In the genomic region with DNA sequence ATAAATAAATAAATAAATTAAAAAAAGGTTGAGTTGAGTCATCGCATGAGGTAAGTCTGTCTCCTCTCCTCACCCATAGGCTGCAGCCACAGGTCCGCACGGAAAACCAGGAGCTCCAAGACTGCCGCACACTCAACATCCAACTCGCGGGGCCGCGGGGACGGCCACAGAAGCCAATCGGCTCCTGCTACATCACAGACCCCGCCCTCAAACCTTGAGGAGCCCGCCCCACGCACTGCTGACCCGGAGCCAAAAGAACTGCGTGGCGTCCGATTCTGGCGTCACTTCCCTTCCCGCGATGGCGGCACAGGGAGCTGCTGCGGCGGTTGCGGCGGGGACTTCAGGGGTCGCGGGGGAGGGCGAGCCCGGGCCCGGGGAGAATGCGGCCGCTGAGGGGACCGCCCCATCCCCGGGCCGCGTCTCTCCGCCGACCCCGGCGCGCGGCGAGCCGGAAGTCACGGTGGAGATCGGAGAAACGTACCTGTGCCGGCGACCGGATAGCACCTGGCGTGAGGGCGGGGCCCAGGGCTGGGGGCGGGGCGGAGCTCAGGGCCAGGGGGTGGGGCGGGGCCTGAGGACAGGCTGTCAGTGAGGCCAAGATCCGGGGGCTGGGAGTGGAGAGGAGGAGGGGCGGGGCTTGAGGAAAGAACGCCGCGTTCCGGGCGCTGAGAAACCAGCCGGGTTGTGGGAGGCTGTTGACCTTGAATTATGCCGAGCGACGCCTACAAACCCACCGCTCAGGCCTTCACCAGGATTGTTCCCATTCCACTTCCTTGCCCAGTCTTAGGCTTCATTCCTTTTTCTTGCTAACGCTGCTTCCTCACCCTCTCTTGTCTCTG, we compare ENCODE assay signal across 8 cellular contexts. TPM values are rescaled to one million over a fixed set of nuclear protein-coding genes. Genes with fewer than 3 reads are reported as not detected.
DNase-seq lines count a peak whose midpoint lies in the region; ATAC-seq and TF ChIP-seq lines count a peak whose summit lies in the region.

A gene (plus strand): TSS at position 281 of the 839 bp plus-strand sequence. CDS start 18 bp downstream, at position 299.

- DNase-seq in AG20443 (ENCODE audit: low spot score) (peak; percentile 96), NCI-H510A (lab: John Stamatoyannopoulos, UW) (peak; percentile 99), cerebellum (ENCODE audit: low spot score) (peak; percentile 99), kidney epithelial cell (ENCODE audit: low read depth) (peak; percentile 96)
- DNase-seq in activated CD4-positive, alpha-beta T cell treated with anti-CD3 and anti-CD28 coated beads for 1 hour = peak; percentile 94
- peak; percentile 97 to 98 for DNase-seq in stimulated activated CD4-positive, alpha-beta T cell treated with anti-CD3 and anti-CD28 coated beads, Interleukin-15, amount 100 ng/mL, for 48 hours (ENCODE audit: low read depth in 2 of 2)

- H3K36me3 ChIP-seq in kidney epithelial cell (ENCODE audit: control insufficient read depth, insufficient read depth, low read length) = peaks cover 1% of the 10 kb centered on the region

- ATAC-seq in HG03432 (IDR thresholded peaks at IDR 0.05; ENCODE audit: unreplicated experiment) = peak; percentile 92

- TF ChIP-seq CTCF in kidney epithelial cell (IDR thresholded peaks at IDR 0.05; ENCODE audit: insufficient read depth, low read length, poor library complexity, severe bottlenecking) = no peak

- H3K27me3 ChIP-seq in kidney epithelial cell (ENCODE audit: control insufficient read depth, insufficient read depth, low read length) = no peaks in the 10 kb centered on the region

- peak; percentile 92 for TF ChIP-seq POLR2A in GM19099 (IDR thresholded peaks at IDR 0.05; ENCODE audit: extremely low read depth, insufficient read length, low read depth)

- peak within 1 kb of the TSS; percentile 48 for H3K4me3 ChIP-seq in kidney epithelial cell (ENCODE audit: low read depth, low read length)

RNA-seq across cellular contexts. Expression of the gene that starts here (rescaled TPM):
- total RNA-seq in cerebellum = 32.1 TPM
- total RNA-seq in kidney epithelial cell = 48.7 and 54.9 TPM in 2 replicates

Comparison
In these comparisons a context has a peak if more than half of its experiments do, and no peak if none do; other contexts are left out.
1. Peak in every context shown above with its lines: DNase-seq, ATAC-seq and H3K4me3 ChIP-seq.